8 cellular contexts compared by ENCODE assay signal in genomic region chr1:162990665-162991064, GRCh38.
"Had no signal": no experiment of that assay in that cellular context is flagged by ENCODE, and none has a peak within 500 bp of the region (broad histone marks: within the 10 kb centered on the region; RNA-seq: fewer than 3 reads in every experiment).

No MANE protein-coding gene starts in this region.

- DNase-seq: GDM1, GF-D8 had no signal

- FAIRE-seq: G401.6, GM12878, GM12891, GM12892, GM18507, GM19239 had no signal

- ATAC-seq: GM12878 had no signal

- H3K4me3 ChIP-seq: GM12878 had no signal
